Comparison of ENCODE assay signal across 9 cellular contexts in the genomic region with DNA sequence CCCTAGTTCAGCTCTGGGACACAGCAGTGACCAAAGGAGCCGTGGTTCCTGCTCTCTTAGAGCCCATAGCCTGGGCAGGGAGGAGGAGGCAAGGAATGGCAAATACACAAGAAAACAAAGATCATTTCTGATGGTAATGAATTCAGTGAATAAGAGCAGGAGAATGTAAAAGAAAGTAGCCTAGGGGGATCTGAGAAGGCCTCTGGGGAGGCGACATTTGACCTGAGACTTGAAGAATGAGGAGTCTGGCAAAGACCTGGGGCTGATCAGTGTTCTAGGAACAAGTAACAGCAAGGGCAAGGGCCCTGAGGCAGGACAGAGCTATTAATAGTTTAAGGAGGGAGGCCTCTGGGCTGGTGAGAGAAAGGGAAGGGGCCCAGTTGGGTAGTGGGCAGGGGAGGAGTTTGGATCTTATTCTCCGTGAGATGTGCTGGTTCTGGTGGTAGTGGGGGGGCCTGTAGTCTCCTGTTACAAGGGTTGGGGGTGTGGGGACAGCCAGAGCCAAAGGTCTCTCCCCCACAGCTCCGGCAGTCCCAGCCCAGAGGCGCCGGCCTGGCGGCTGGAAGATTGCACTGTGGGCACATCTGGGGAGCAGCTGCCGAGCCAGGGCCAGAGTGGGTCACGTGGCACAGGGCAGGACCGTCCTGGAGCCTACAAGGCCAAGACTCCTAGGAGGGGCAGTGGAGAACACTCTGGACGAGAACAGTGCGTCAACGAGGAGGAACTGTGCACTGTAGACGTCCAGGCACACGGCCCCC. TPM values are rescaled to one million over a fixed set of nuclear protein-coding genes. Genes with fewer than 3 reads are reported as not detected.
DNase-seq lines count a peak whose midpoint lies in the region; ATAC-seq and TF ChIP-seq lines count a peak whose summit lies in the region.
"Had no signal": no experiment of that assay in that cellular context is flagged by ENCODE, and none has a peak within 500 bp of the region (broad histone marks: within the 10 kb centered on the region; RNA-seq: fewer than 3 reads in every experiment).

No MANE protein-coding gene starts in this region.

- no peaks in the 10 kb centered on the region for H3K9me3 Mint-ChIP-seq in Caco-2 (ENCODE audit: unreplicated experiment)
- no peaks in the 10 kb centered on the region for H3K9me3 Mint-ChIP-seq in neural crest cell
- no peaks in the 10 kb centered on the region for H3K9me3 Mint-ChIP-seq in T-helper 2 cell treated with Interferon-gamma antibody and Interleukin-4, amounts not matched to agents 5 μg/mL and 100 μg/mL, for 36 hours
- H3K9me3 Mint-ChIP-seq: activated naive CD4-positive, alpha-beta T cell treated with anti-CD3 and anti-CD28 coated beads, Interleukin-2, amount 50 U/mL, for 24 hours had no signal

- TF ChIP-seq CTCF in Caco-2 (IDR thresholded peaks at IDR 0.05; ENCODE audit: insufficient read depth in 1 of 2, low read depth in 1 of 2, low read length in 1 of 2, severe bottlenecking in 1 of 2, unreplicated experiment in 1 of 2): no peak
- no peak for TF ChIP-seq CTCF in Panc1 (IDR thresholded peaks at IDR 0.05)
- TF ChIP-seq CTCF in esophagus squamous epithelium (IDR thresholded peaks at IDR 0.05): peak in 1 of 6 experiments; percentile 4
- no peak for TF ChIP-seq CTCF in neural crest cell (conservative IDR thresholded peaks at IDR 0.05)
- TF ChIP-seq CTCF in MM.1S (IDR thresholded peaks at IDR 0.05; ENCODE audit: low read length): no peak

- H3K9me2 ChIP-seq in MM.1S (replicated peaks; ENCODE audit: insufficient read depth, low read length): no peaks in the 10 kb centered on the region

- in situ Hi-C loops in Panc1 (cut with HindIII; ENCODE audit: low pct_unique_long_range_greater_than_20kb, low sequenced_read_pairs): no loop called here

- CTCF ChIA-PET in Caco-2 (lab: Charles Lee) (interaction anchor here (0.6 to 2.5 kb wide), 5 partner anchors 11 to 33 kb away, joined by 3 to 15 read pairs (median 3); no protein-coding TSS in a partner anchor), Panc1 (lab: Charles Lee) (interaction anchor here (0.6 to 2.1 kb wide), 7 partner anchors 9 to 34 kb away, joined by 3 to 26 read pairs (median 7); no protein-coding TSS in a partner anchor)

- 29 to 30% methylated on average over 8 to 13 of the region's 15 CpGs for WGBS in esophagus squamous epithelium, 2 donors

- BruUV-seq in Caco-2 (replicated peaks; lab: Mats Ljungman, UMichigan): no TSS peak
- no TSS peak for BruUV-seq in Panc1 (replicated peaks; lab: Mats Ljungman, UMichigan)

- H3K79me2 ChIP-seq in MM.1S (ENCODE audit: low read length): no peaks in the 10 kb centered on the region

- H3K27ac Mint-ChIP-seq in Caco-2 (ENCODE audit: unreplicated experiment) (peak overlapping the region; percentile 66), neural crest cell (ENCODE audit: unreplicated experiment) (peak overlapping the region; percentile 64)
- no peak overlapping the region for H3K27ac Mint-ChIP-seq in T-helper 2 cell treated with Interferon-gamma antibody and Interleukin-4, amounts not matched to agents 5 μg/mL and 100 μg/mL, for 36 hours
- H3K27ac Mint-ChIP-seq: activated naive CD4-positive, alpha-beta T cell treated with anti-CD3 and anti-CD28 coated beads, Interleukin-2, amount 50 U/mL, for 24 hours had no signal

- H3K36me3 ChIP-seq in Caco-2 (ENCODE audit: control insufficient read depth, insufficient read depth, low read length): no peaks in the 10 kb centered on the region
- no peaks in the 10 kb centered on the region for H3K36me3 ChIP-seq in Panc1 (ENCODE audit: control insufficient read depth, insufficient read depth, low read length)
- no peaks in the 10 kb centered on the region for H3K36me3 ChIP-seq in esophagus squamous epithelium
- H3K36me3 ChIP-seq in MM.1S (replicated peaks; ENCODE audit: insufficient read depth, low read length): no peaks in the 10 kb centered on the region

- H3K4me1 ChIP-seq in Caco-2: peaks cover 25% of the 10 kb centered on the region
- peaks cover 50% of the 10 kb centered on the region for H3K4me1 ChIP-seq in Panc1 (ENCODE audit: control insufficient read depth, insufficient read depth, low read length)
- H3K4me1 ChIP-seq in esophagus squamous epithelium: peaks cover 7 to 60% (median 33%) of the 10 kb centered on the region in 3 donors
- H3K4me1 ChIP-seq in MM.1S (ENCODE audit: low read length): no peaks in the 10 kb centered on the region

- H3K36me3 Mint-ChIP-seq in Caco-2 (ENCODE audit: insufficient read depth, unreplicated experiment) (no peaks in the 10 kb centered on the region), neural crest cell (ENCODE audit: low read depth) (no peaks in the 10 kb centered on the region)
- H3K36me3 Mint-ChIP-seq in T-helper 2 cell treated with Interferon-gamma antibody and Interleukin-4, amounts not matched to agents 5 μg/mL and 100 μg/mL, for 36 hours (ENCODE audit: low read depth): no peaks in the 10 kb centered on the region
- H3K36me3 Mint-ChIP-seq: activated naive CD4-positive, alpha-beta T cell treated with anti-CD3 and anti-CD28 coated beads, Interleukin-2, amount 50 U/mL, for 24 hours had no signal

- H3K27ac ChIP-seq in Panc1 (ENCODE audit: low read length): peak overlapping the region; percentile 97
- H3K27ac ChIP-seq in esophagus squamous epithelium: peak overlapping the region; percentile 89 to 94 (median 91)
- no peak overlapping the region for H3K27ac ChIP-seq in MM.1S (ENCODE audit: low read length)

- H3K27me3 Mint-ChIP-seq in Caco-2 (ENCODE audit: insufficient read depth, unreplicated experiment): no peaks in the 10 kb centered on the region
- H3K27me3 Mint-ChIP-seq in neural crest cell (ENCODE audit: low read depth): no peaks in the 10 kb centered on the region
- H3K27me3 Mint-ChIP-seq in T-helper 2 cell treated with Interferon-gamma antibody and Interleukin-4, amounts not matched to agents 5 μg/mL and 100 μg/mL, for 36 hours (ENCODE audit: low read depth): no peaks in the 10 kb centered on the region
- H3K27me3 Mint-ChIP-seq: activated naive CD4-positive, alpha-beta T cell treated with anti-CD3 and anti-CD28 coated beads, Interleukin-2, amount 50 U/mL, for 24 hours had no signal

- H3K4me3 Mint-ChIP-seq in Caco-2 (ENCODE audit: unreplicated experiment) (no peak overlapping the region), neural crest cell (peak overlapping the region; percentile 68)
- no peak overlapping the region for H3K4me3 Mint-ChIP-seq in T-helper 2 cell treated with Interferon-gamma antibody and Interleukin-4, amounts not matched to agents 5 μg/mL and 100 μg/mL, for 36 hours
- H3K4me3 Mint-ChIP-seq: activated naive CD4-positive, alpha-beta T cell treated with anti-CD3 and anti-CD28 coated beads, Interleukin-2, amount 50 U/mL, for 24 hours had no signal

- H3K4me3 ChIP-seq in Caco-2 (ENCODE audit: low read depth, low read length) (no peak overlapping the region), Panc1 (ENCODE audit: low read depth in 2 of 2, low read length in 2 of 2) (peak overlapping the region; percentile 48 to 73), esophagus squamous epithelium (no peak overlapping the region), MM.1S (ENCODE audit: low read length) (no peak overlapping the region)

- H3K27me3 ChIP-seq in Caco-2 (replicated peaks; ENCODE audit: control insufficient read depth, insufficient read depth, low read length) (no peaks in the 10 kb centered on the region), Panc1 (ENCODE audit: control insufficient read depth, insufficient read depth, low read length) (no peaks in the 10 kb centered on the region), esophagus squamous epithelium (no peaks in the 10 kb centered on the region), MM.1S (replicated peaks; ENCODE audit: insufficient read depth, low read length) (no peaks in the 10 kb centered on the region)

- intact Hi-C loops in Caco-2 (cut with micrococcal nuclease; ENCODE audit: unreplicated experiment) (loop anchor here (1.0 kb wide), 2 partner anchors 7 to 12 kb away; no protein-coding TSS in a partner anchor), Panc1 (cut with micrococcal nuclease; ENCODE audit: unreplicated experiment) (no loop called here), esophagus squamous epithelium (cut with DNase I) (no loop called here)

- H4K20me1 ChIP-seq in MM.1S (ENCODE audit: insufficient read depth, low read length): no peaks in the 10 kb centered on the region

- no peak overlapping the region for H3K9ac ChIP-seq in MM.1S (ENCODE audit: low read length)

- peak; percentile 74 for ATAC-seq in Panc1
- no peak for ATAC-seq in HG02763 (IDR thresholded peaks at IDR 0.05; ENCODE audit: unreplicated experiment)

- peak in 2 of 4 donors; percentile 17 to 30 for TF ChIP-seq POLR2A in esophagus squamous epithelium (IDR thresholded peaks at IDR 0.05)

- H2AFZ ChIP-seq in MM.1S (ENCODE audit: low read length): no peak overlapping the region

- H3K4me2 ChIP-seq in MM.1S (ENCODE audit: low read depth, low read length): no peak overlapping the region

- H3F3A ChIP-seq in MM.1S (ENCODE audit: insufficient read depth, low read length): no peaks in the 10 kb centered on the region

- H3K9me3 ChIP-seq in Caco-2 (no peaks in the 10 kb centered on the region), Panc1 (ENCODE audit: control insufficient read depth, insufficient read depth, low read depth, low read length) (no peaks in the 10 kb centered on the region), esophagus squamous epithelium (no peaks in the 10 kb centered on the region), MM.1S (replicated peaks; ENCODE audit: insufficient read depth, low read length) (no peaks in the 10 kb centered on the region)

- DNase-seq in Caco-2 (peak; percentile 61 to 87), Panc1 (ENCODE audit: low read depth, low spot score) (no peak), esophagus squamous epithelium (lab: John Stamatoyannopoulos, UW) (no peak), neural crest cell (ENCODE audit: low read depth, low spot score) (peak; percentile 68), MM.1S (no peak)
- no peak for DNase-seq in stimulated activated CD4-positive, alpha-beta T cell treated with anti-CD3 and anti-CD28 coated beads, Interleukin-4, amount 100 ng/mL, for 4 hours
- no peak for DNase-seq in T-helper 2 cell treated with Interferon-gamma antibody and Interleukin-4, amounts not matched to agents 5 μg/mL and 100 μg/mL, for 36 hours (ENCODE audit: low spot score)

- H3K4me1 Mint-ChIP-seq in Caco-2 (ENCODE audit: low read depth, unreplicated experiment) (peaks cover 21% of the 10 kb centered on the region), neural crest cell (peaks cover 26% of the 10 kb centered on the region)
- no peaks in the 10 kb centered on the region for H3K4me1 Mint-ChIP-seq in T-helper 2 cell treated with Interferon-gamma antibody and Interleukin-4, amounts not matched to agents 5 μg/mL and 100 μg/mL, for 36 hours (ENCODE audit: low read depth)

- POLR2A ChIA-PET in Caco-2 (lab: Charles Lee) (interaction anchor here (0.5 to 1.5 kb wide), 6 partner anchors 9 to 22 kb away, joined by 4 to 8 read pairs (median 4); partner anchors contain the start of gene ID1), Panc1 (lab: Charles Lee) (interaction anchor here (0.6 to 2.7 kb wide), 5 partner anchors 9 to 128 kb away, joined by 3 to 39 read pairs (median 18); partner anchors contain the start of gene ID1)

RNA-seq across cellular contexts. Expression of gene ID1, which starts 9.3 kb away (rescaled TPM):
- total RNA-seq in Caco-2 (2022) (157 and 163 TPM in 2 replicates), Panc1 (2021; ENCODE audit: unreplicated experiment) (152 TPM), esophagus squamous epithelium (100 to 1,000 TPM; 422 to 839 (median 555) TPM), neural crest cell (4.3 and 5.8 TPM in 2 replicates)
- 185 TPM for polyA plus RNA-seq in Panc1 (2012; ENCODE audit: insufficient read length)

RNA-seq across cellular contexts. Expression of gene COX4I2, which starts 41.9 kb away (rescaled TPM):
- total RNA-seq in Caco-2 (2022): not detected in 2 replicates
- not detected for total RNA-seq in Panc1 (2021; ENCODE audit: unreplicated experiment)
- not detected for polyA plus RNA-seq in Panc1 (2012; ENCODE audit: insufficient read length)
- total RNA-seq in esophagus squamous epithelium: 1 to 10 TPM in 2 of 4 donors, under 1 TPM in 1, not detected in 1; 0.83 to 3.1 (median 2.6) TPM
- total RNA-seq in neural crest cell: not detected in 2 replicates

Comparison
In these comparisons a context has a peak if more than half of its experiments do, and no peak if none do; other contexts are left out.
1. DNase-seq: peak in Caco-2 (2 of 2) and neural crest cell (single experiment); none in Panc1 (single experiment), esophagus squamous epithelium (single experiment), stimulated activated CD4-positive, alpha-beta T cell treated with anti-CD3 and anti-CD28 coated beads, Interleukin-4, amount 100 ng/mL, for 4 hours (0 of 2), MM.1S (single experiment) and T-helper 2 cell treated with Interferon-gamma antibody and Interleukin-4, amounts not matched to agents 5 μg/mL and 100 μg/mL, for 36 hours (single experiment).
2. H3K4me3 ChIP-seq: peak in Panc1 (2 of 2); none in Caco-2 (single experiment), esophagus squamous epithelium (0 of 4) and MM.1S (single experiment).
3. RNA of gene ID1, which starts 9.3 kb away (total RNA-seq): 422 to 839 TPM in esophagus squamous epithelium, 157 to 163 TPM in Caco-2 and 152 TPM in Panc1 (single experiment); 4.3 to 5.8 TPM in neural crest cell; every median in the first group is over 10 times any median in the second.